ENCODE assay signal across 13 cellular contexts in genomic region chr15:89936051-89936792, GRCh38. TPM values are rescaled to one million over a fixed set of nuclear protein-coding genes. Genes with fewer than 3 reads are reported as not detected.
DNase-seq lines count a peak whose midpoint lies in the region; ATAC-seq and TF ChIP-seq lines count a peak whose summit lies in the region.
"Had no signal": no experiment of that assay in that cellular context is flagged by ENCODE, and none has a peak within 500 bp of the region (broad histone marks: within the 10 kb centered on the region; RNA-seq: fewer than 3 reads in every experiment).

No MANE protein-coding gene starts in this region.

- no peaks in the 10 kb centered on the region for H3K36me3 Mint-ChIP-seq in activated CD4-positive, alpha-beta T cell treated with anti-CD3 and anti-CD28 coated beads, Interleukin-2, amount 10 ng/mL, durations not matched to agents 7 days and 5 days (ENCODE audit: low read depth)
- no peaks in the 10 kb centered on the region for H3K36me3 Mint-ChIP-seq in neural progenitor cell

- peaks cover 10% of the 10 kb centered on the region for H3K27me3 Mint-ChIP-seq in activated CD4-positive, alpha-beta T cell treated with anti-CD3 and anti-CD28 coated beads, Interleukin-2, amount 10 ng/mL, durations not matched to agents 7 days and 5 days
- H3K27me3 Mint-ChIP-seq in neural progenitor cell (ENCODE audit: insufficient read depth, low read depth): peaks cover 4% of the 10 kb centered on the region

- no peak overlapping the region for H3K4me3 ChIP-seq in neural progenitor cell
- H3K4me3 ChIP-seq: vagina had no signal

- H3K79me2 ChIP-seq in neural progenitor cell (ENCODE audit: low read depth): no peaks in the 10 kb centered on the region

- H3F3A ChIP-seq in neural progenitor cell (ENCODE audit: low read depth): no peaks in the 10 kb centered on the region

- CTCF ChIA-PET in activated CD4-positive, alpha-beta T cell treated with anti-CD3 and anti-CD28 coated beads, Interleukin-2, amount 10 ng/mL, durations not matched to agents 7 days and 5 days (lab: Charles Lee): interaction anchor here (0.9 to 1.3 kb wide), 4 partner anchors 14 to 135 kb away, joined by 3 read pairs; no protein-coding TSS in a partner anchor

- no peak for TF ChIP-seq CTCF in neural progenitor cell (IDR thresholded peaks at IDR 0.05)

- peak overlapping the region; percentile 36 for H2AFZ ChIP-seq in neural progenitor cell (replicated peaks)

- no peak overlapping the region for H3K27ac ChIP-seq in neural progenitor cell
- H3K27ac ChIP-seq: vagina had no signal

- peaks cover 27% of the 10 kb centered on the region for H3K4me1 Mint-ChIP-seq in activated CD4-positive, alpha-beta T cell treated with anti-CD3 and anti-CD28 coated beads, Interleukin-2, amount 10 ng/mL, durations not matched to agents 7 days and 5 days
- no peaks in the 10 kb centered on the region for H3K4me1 Mint-ChIP-seq in neural progenitor cell

- POLR2A ChIA-PET in activated CD4-positive, alpha-beta T cell treated with anti-CD3 and anti-CD28 coated beads, Interleukin-2, amount 10 ng/mL, durations not matched to agents 7 days and 5 days (lab: Charles Lee): no interaction called here

- peaks cover 3% of the 10 kb centered on the region for H3K4me1 ChIP-seq in neural progenitor cell
- H3K4me1 ChIP-seq: vagina had no signal

- H3K36me3 ChIP-seq in neural progenitor cell: no peaks in the 10 kb centered on the region
- H3K36me3 ChIP-seq: vagina had no signal

- no peak overlapping the region for H3K4me3 Mint-ChIP-seq in activated CD4-positive, alpha-beta T cell treated with anti-CD3 and anti-CD28 coated beads, Interleukin-2, amount 10 ng/mL, durations not matched to agents 7 days and 5 days
- no peak overlapping the region for H3K4me3 Mint-ChIP-seq in neural progenitor cell

- no peaks in the 10 kb centered on the region for H3K9me3 ChIP-seq in neural progenitor cell (ENCODE audit: low read depth)
- H3K9me3 ChIP-seq: vagina had no signal

- no peaks in the 10 kb centered on the region for H4K20me1 ChIP-seq in neural progenitor cell (ENCODE audit: low read depth)

- H3K27me3 ChIP-seq in neural progenitor cell: no peaks in the 10 kb centered on the region
- H3K27me3 ChIP-seq: vagina had no signal

- ATAC-seq in HG03139 (IDR thresholded peaks at IDR 0.05; ENCODE audit: unreplicated experiment): no peak

- H3K27ac Mint-ChIP-seq in activated CD4-positive, alpha-beta T cell treated with anti-CD3 and anti-CD28 coated beads, Interleukin-2, amount 10 ng/mL, durations not matched to agents 7 days and 5 days: peak overlapping the region; percentile 15
- no peak overlapping the region for H3K27ac Mint-ChIP-seq in neural progenitor cell

- H3K9ac ChIP-seq in neural progenitor cell: no peak overlapping the region

- H3K9me3 Mint-ChIP-seq in activated CD4-positive, alpha-beta T cell treated with anti-CD3 and anti-CD28 coated beads, Interleukin-2, amount 10 ng/mL, durations not matched to agents 7 days and 5 days: peaks cover 2% of the 10 kb centered on the region
- H3K9me3 Mint-ChIP-seq in neural progenitor cell: no peaks in the 10 kb centered on the region

- no peak overlapping the region for H3K4me2 ChIP-seq in neural progenitor cell

- DNase-seq in activated gamma-delta T cell treated with Interleukin-2 at 50 U/mL for 16 hours: peak; percentile 9
- DNase-seq in activated gamma-delta T cell (lab: John Stamatoyannopoulos, UW): no peak
- peak; percentile 31 to 81 for DNase-seq in NOMO-1 (lab: John Stamatoyannopoulos, UW; ENCODE audit: unreplicated experiment in 2 of 2)
- peak; percentile 66 for DNase-seq in activated CD4-positive, alpha-beta T cell treated with anti-CD3 and anti-CD28 coated beads, Interleukin-2, amount 10 ng/mL, durations not matched to agents 7 days and 5 days
- no peak for DNase-seq in neural progenitor cell (ENCODE audit: low spot score)
- DNase-seq in anterior cingulate cortex (lab: John Stamatoyannopoulos, UW): no peak
- no peak for DNase-seq in DMS153 treated with DMSO at 0.1 percent for 48 hours (lab: John Stamatoyannopoulos, UW; ENCODE audit: unreplicated experiment)
- DNase-seq: foreskin melanocyte; NK-92 treated with Interleukin-12 subunit alpha and Interleukin-12 subunit beta, amount 100 ng/mL, for 24 hours; stimulated activated CD4-positive, alpha-beta T cell treated with anti-CD3 and anti-CD28 coated beads, Interleukin-2, amount 100 ng/mL, for 24 hours; stimulated activated naive CD4-positive, alpha-beta T cell treated with Interleukin-2 at 50 U/mL for 16 hours had no signal

RNA-seq across cellular contexts. Expression of gene ARPIN, which starts 23.5 kb away (rescaled TPM):
- not detected for total RNA-seq in activated CD4-positive, alpha-beta T cell treated with anti-CD3 and anti-CD28 coated beads, Interleukin-2, amount 10 ng/mL, durations not matched to agents 7 days and 5 days
- 5.9 and 10.4 TPM in 2 replicates for total RNA-seq in neural progenitor cell (ENCODE audit: low replicate concordance)

RNA-seq across cellular contexts. Expression of gene AP3S2, which starts 42.4 kb away (rescaled TPM):
- total RNA-seq in activated CD4-positive, alpha-beta T cell treated with anti-CD3 and anti-CD28 coated beads, Interleukin-2, amount 10 ng/mL, durations not matched to agents 7 days and 5 days: 10 to 100 TPM; 25.3 to 28.1 TPM
- 75.3 and 77.1 TPM in 2 replicates for total RNA-seq in neural progenitor cell (ENCODE audit: low replicate concordance)

Comparison
In these comparisons a context has a peak if more than half of its experiments do, and no peak if none do; other contexts are left out.
1. DNase-seq: peak in activated gamma-delta T cell treated with Interleukin-2 at 50 U/mL for 16 hours (single experiment), NOMO-1 (2 of 2) and activated CD4-positive, alpha-beta T cell treated with anti-CD3 and anti-CD28 coated beads, Interleukin-2, amount 10 ng/mL, durations not matched to agents 7 days and 5 days (single experiment); none in activated gamma-delta T cell (single experiment), neural progenitor cell (single experiment), anterior cingulate cortex (0 of 58) and DMS153 treated with DMSO at 0.1 percent for 48 hours (single experiment).